ENCODE assay signal across 9 cellular contexts in genomic region chr3:12868039-12869024, GRCh38. TPM values are rescaled to one million over a fixed set of nuclear protein-coding genes. Genes with fewer than 3 reads are reported as not detected.
DNase-seq lines count a peak whose midpoint lies in the region; ATAC-seq and TF ChIP-seq lines count a peak whose summit lies in the region.
"Had no signal": no experiment of that assay in that cellular context is flagged by ENCODE, and none has a peak within 500 bp of the region (broad histone marks: within the 10 kb centered on the region; RNA-seq: fewer than 3 reads in every experiment).

No MANE protein-coding gene starts in this region.

- TF ChIP-seq POLR2A in stomach (IDR thresholded peaks at IDR 0.05), result no peak

- H3K36me3 Mint-ChIP-seq in Calu3 (ENCODE audit: insufficient read depth, unreplicated experiment), result peaks cover 5% of the 10 kb centered on the region
- H3K36me3 Mint-ChIP-seq in IgD-negative memory B cell, result no peaks in the 10 kb centered on the region
- peaks cover 4% of the 10 kb centered on the region for H3K36me3 Mint-ChIP-seq in natural killer cell treated with Interleukin-12 subunit alpha and Interleukin-12 subunit beta and Interleukin-15 and Interleukin-18, amount 100 ng/mL, for 72 hours

- H3K4me3 ChIP-seq in Panc1 (ENCODE audit: low read depth in 2 of 2, low read length in 2 of 2) (no peak overlapping the region), stomach (peak overlapping the region; percentile 36 to 42 (median 40))

- CTCF ChIA-PET in Calu3 (lab: Charles Lee) (interaction anchor here (1.0 to 1.9 kb wide), 3 partner anchors 23 to 116 kb away, joined by 3 to 8 read pairs (median 3); no protein-coding TSS in a partner anchor), Panc1 (lab: Charles Lee) (interaction anchor here (0.6 kb wide), 1 partner anchor 116 kb away, joined by 6 read pairs; no protein-coding TSS in a partner anchor)

- WGBS in stomach, 5 donors, result 20 to 29% (median 22%) methylated on average over 32 to 45 of the region's 45 CpGs

- TF ChIP-seq CTCF in Calu3 (IDR thresholded peaks at IDR 0.05; ENCODE audit: unreplicated experiment) (peak; percentile 70), Panc1 (IDR thresholded peaks at IDR 0.05) (peak; percentile 90), stomach (IDR thresholded peaks at IDR 0.05) (peak in 5 of 7 experiments; percentile 79 to 90 (median 87))

- POLR2A ChIA-PET in Panc1 (lab: Charles Lee), result no interaction called here

- H3K36me3 ChIP-seq in Panc1 (ENCODE audit: control insufficient read depth, insufficient read depth, low read length) (no peaks in the 10 kb centered on the region), stomach (no peaks in the 10 kb centered on the region)

- H3K4me1 ChIP-seq in Panc1 (ENCODE audit: control insufficient read depth, insufficient read depth, low read length) (no peaks in the 10 kb centered on the region), stomach (peaks cover 14 to 18% (median 16%) of the 10 kb centered on the region in 4 donors)

- H3K9me3 ChIP-seq in Panc1 (ENCODE audit: control insufficient read depth, insufficient read depth, low read depth, low read length) (no peaks in the 10 kb centered on the region), stomach (peaks cover 0 to 11% (median 5%) of the 10 kb centered on the region in 4 donors)

- no peaks in the 10 kb centered on the region for H3K27me3 ChIP-seq in Panc1 (ENCODE audit: control insufficient read depth, insufficient read depth, low read length)
- H3K27me3 ChIP-seq in stomach, result peaks cover 0 to 18% (median 8%) of the 10 kb centered on the region in 3 donors

- peak overlapping the region; percentile 59 for H3K4me3 Mint-ChIP-seq in Calu3 (ENCODE audit: low read depth, unreplicated experiment)
- H3K4me3 Mint-ChIP-seq in IgD-negative memory B cell, result peak overlapping the region; percentile 43 to 91 (median 82)
- H3K4me3 Mint-ChIP-seq in natural killer cell treated with Interleukin-12 subunit alpha and Interleukin-12 subunit beta and Interleukin-15 and Interleukin-18, amount 100 ng/mL, for 72 hours, result peak overlapping the region; percentile 81

- no peak for TF ChIP-seq EP300 in stomach (IDR thresholded peaks at IDR 0.05)

- peaks cover 60% of the 10 kb centered on the region for H3K27me3 Mint-ChIP-seq in Calu3 (ENCODE audit: unreplicated experiment)
- H3K27me3 Mint-ChIP-seq in IgD-negative memory B cell, result peaks cover 14% of the 10 kb centered on the region
- H3K27me3 Mint-ChIP-seq in natural killer cell treated with Interleukin-12 subunit alpha and Interleukin-12 subunit beta and Interleukin-15 and Interleukin-18, amount 100 ng/mL, for 72 hours, result peaks cover 7 to 14% of the 10 kb centered on the region in 2 donors

- DNase-seq in Calu3 (peak; percentile 81), Panc1 (ENCODE audit: low read depth, low spot score) (peak; percentile 59), activated T-helper 1 cell treated with Interleukin-2 at 50 U/mL for 16 hours (ENCODE audit: low read depth) (peak; percentile 40), fibroblast of peridontal ligament (ENCODE audit: extremely low read depth) (peak; percentile 80), stomach (peak; percentile 85)
- peak; percentile 74 for DNase-seq in natural killer cell treated with Interleukin-12 subunit alpha and Interleukin-12 subunit beta and Interleukin-15 and Interleukin-18, amount 100 ng/mL, for 72 hours (ENCODE audit: low spot score)

- in situ Hi-C loops in Panc1 (cut with HindIII; ENCODE audit: low pct_unique_long_range_greater_than_20kb, low sequenced_read_pairs), result no loop called here

- intact Hi-C loops in Calu3 (cut with micrococcal nuclease; ENCODE audit: unreplicated experiment), result loop anchor here (1.0 to 2.0 kb wide), 2 partner anchors 18 to 116 kb away; no protein-coding TSS in a partner anchor
- intact Hi-C loops in Panc1 (cut with micrococcal nuclease; ENCODE audit: unreplicated experiment), result loop anchor here (10.0 kb wide), 1 partner anchor 126 kb away; no protein-coding TSS in a partner anchor
- intact Hi-C loops in stomach (cut with DNase I; ENCODE audit: low total_unique reads), result no loop called here

- ATAC-seq in GM21515 (IDR thresholded peaks at IDR 0.05; ENCODE audit: unreplicated experiment), result peak; percentile 51
- ATAC-seq in Panc1, result peak; percentile 94
- peak; percentile 65 to 78 for ATAC-seq in natural killer cell treated with Interleukin-12 subunit alpha and Interleukin-12 subunit beta and Interleukin-15 and Interleukin-18, amount 100 ng/mL, for 72 hours

- H3K4me1 Mint-ChIP-seq in Calu3 (ENCODE audit: low read depth, unreplicated experiment), result peaks cover 20% of the 10 kb centered on the region
- H3K4me1 Mint-ChIP-seq in IgD-negative memory B cell, result peaks cover 14 to 21% (median 18%) of the 10 kb centered on the region in 3 donors
- peaks cover 21 to 25% of the 10 kb centered on the region in 2 donors for H3K4me1 Mint-ChIP-seq in natural killer cell treated with Interleukin-12 subunit alpha and Interleukin-12 subunit beta and Interleukin-15 and Interleukin-18, amount 100 ng/mL, for 72 hours (ENCODE audit: low read depth in 2 of 2)

- H3K9me3 Mint-ChIP-seq in Calu3 (ENCODE audit: low read depth, unreplicated experiment) (peaks cover 9% of the 10 kb centered on the region), IgD-negative memory B cell (peaks cover 0 to 5% (median 2%) of the 10 kb centered on the region in 3 donors)
- H3K9me3 Mint-ChIP-seq in natural killer cell treated with Interleukin-12 subunit alpha and Interleukin-12 subunit beta and Interleukin-15 and Interleukin-18, amount 100 ng/mL, for 72 hours, result peaks cover 4% of the 10 kb centered on the region

- H3K27ac Mint-ChIP-seq in Calu3 (ENCODE audit: unreplicated experiment) (no peak overlapping the region), IgD-negative memory B cell (peak overlapping the region in 1 of 3 donors; percentile 6)
- peak overlapping the region in 1 of 2 donors; percentile 15 for H3K27ac Mint-ChIP-seq in natural killer cell treated with Interleukin-12 subunit alpha and Interleukin-12 subunit beta and Interleukin-15 and Interleukin-18, amount 100 ng/mL, for 72 hours

- H3K27ac ChIP-seq in Panc1 (ENCODE audit: low read length), result no peak overlapping the region
- peak overlapping the region in 1 of 5 donors; percentile 38 for H3K27ac ChIP-seq in stomach
- H3K27ac ChIP-seq: epithelial cell of prostate had no signal

- BruUV-seq in Calu3 (replicated peaks; lab: Mats Ljungman, UMichigan) (no TSS peak), Panc1 (replicated peaks; lab: Mats Ljungman, UMichigan) (no TSS peak)

RNA-seq across cellular contexts. Expression of gene RPL32, which starts 27.0 kb away (rescaled TPM):
- 1,117 and 1,222 TPM in 2 replicates for total RNA-seq in Calu3 (2022)
- polyA plus RNA-seq in IgD-negative memory B cell, result 3,703 TPM
- 794 TPM for total RNA-seq in Panc1 (2021; ENCODE audit: unreplicated experiment)
- 1,133 TPM for polyA plus RNA-seq in Panc1 (2012; ENCODE audit: insufficient read length)
- total RNA-seq in natural killer cell treated with Interleukin-12 subunit alpha and Interleukin-12 subunit beta and Interleukin-15 and Interleukin-18, amount 100 ng/mL, for 72 hours, result 1,000 to 10,000 TPM; 1,132 to 1,133 TPM
- 1,000 to 10,000 TPM in 3 of 5 donors, 100 to 1,000 TPM in 1, 10 to 100 TPM in 1; 71.5 to 2,292 (median 1,389) TPM for total RNA-seq in stomach
- 1,000 to 10,000 TPM; 2,312 to 3,985 (median 3,806) TPM for polyA plus RNA-seq in stomach

Comparison
In these comparisons a context has a peak if more than half of its experiments do, and no peak if none do; other contexts are left out.
1. H3K4me3 ChIP-seq: peak in stomach (4 of 4); none in Panc1 (0 of 2).
2. Peak in every context shown above with its lines, with median percentiles within 50 percentile points of each other: DNase-seq, H3K4me3 Mint-ChIP-seq, CTCF ChIP-seq and ATAC-seq.